In genomic region chr13:84745051-84745551, GRCh38 we compare ENCODE assay signal across 21 cellular contexts.
DNase-seq lines count a peak whose midpoint lies in the region; ATAC-seq, FAIRE-seq and TF ChIP-seq lines count a peak whose summit lies in the region.
"Had no signal": no experiment of that assay in that cellular context is flagged by ENCODE, and none has a peak within 500 bp of the region (broad histone marks: within the 10 kb centered on the region; RNA-seq: fewer than 3 reads in every experiment).

No MANE protein-coding gene starts in this region.

- ATAC-seq in K562: no peak
- no peak for ATAC-seq in SK-N-SH treated with all-trans-retinoic acid at 6 μM for 48 hours
- ATAC-seq: CD8-positive, alpha-beta T cell; GM12878 had no signal

- H3K36me3 Mint-ChIP-seq in endodermal cell (ENCODE audit: low read depth): no peaks in the 10 kb centered on the region
- H3K36me3 Mint-ChIP-seq: CD8-positive, alpha-beta T cell had no signal

- no peak overlapping the region for H3K4me2 ChIP-seq in K562 (ENCODE audit: insufficient read depth, low read length)
- H3K4me2 ChIP-seq: BLaER1 treated with 17β-estradiol and CSF1 and Interleukin-3, amounts not matched to agents 10 nM and 100 nM had no signal

- TF ChIP-seq EP300 in K562 (IDR thresholded peaks at IDR 0.05; ENCODE audit: low read length): no peak

- H3K9me3 ChIP-seq in K562 (replicated peaks; ENCODE audit: control insufficient read depth, insufficient read depth, low read depth, low read length) (no peaks in the 10 kb centered on the region), endodermal cell (ENCODE audit: control insufficient read depth, low read length) (no peaks in the 10 kb centered on the region)
- H3K9me3 ChIP-seq: BLaER1 treated with 17β-estradiol and CSF1 and Interleukin-3, amounts not matched to agents 10 nM and 100 nM; Caco-2 had no signal

- intact Hi-C loops in K562 (cut with micrococcal nuclease): no loop called here

- TF ChIP-seq CTCF in K562 (IDR thresholded peaks at IDR 0.05 in 2 of 3, conservative IDR thresholded peaks at IDR 0.05 in 1 of 3; ENCODE audit: insufficient read depth in 2 of 3, low read depth in 1 of 3, low read length in 3 of 3) (no peak), endodermal cell (conservative IDR thresholded peaks at IDR 0.05) (no peak)

- CTCF ChIA-PET in K562 (lab: Yijun Ruan, JAX; ENCODE audit: low intra/inter-chr PET ratio): no interaction called here

- 3% methylated on average over 4 of the region's 5 CpGs for WGBS in K562 (ENCODE audit: insufficient coverage, low coverage, missing lambda C conversion rate)
- 90 to 100% methylated on average over 3 of the region's 5 CpGs for WGBS in endodermal cell (ENCODE audit: insufficient coverage in 1 of 2, insufficient read length in 1 of 2), 2 experiments

- no peaks in the 10 kb centered on the region for H3K27me3 ChIP-seq in K562 (ENCODE audit: control insufficient read depth in 2 of 2, insufficient read depth in 2 of 2, low read length in 2 of 2)
- no peaks in the 10 kb centered on the region for H3K27me3 ChIP-seq in endodermal cell (ENCODE audit: control insufficient read depth, insufficient read depth, low read length, poor library complexity, severe bottlenecking)
- H3K27me3 ChIP-seq: BLaER1 treated with 17β-estradiol and CSF1 and Interleukin-3, amounts not matched to agents 10 nM and 100 nM had no signal

- no peak for DNase-seq in K562 (ENCODE audit: extremely low read depth in 1 of 4, low spot score in 3 of 4)
- DNase-seq in endodermal cell: no peak
- no peak for DNase-seq in NCI-H1092 (lab: John Stamatoyannopoulos, UW)
- DNase-seq: 8988T; AML-193; Caco-2; Calu3; CD4-positive, alpha-beta T cell; CD8-positive, alpha-beta T cell; DMS79 treated with DMSO at 0.1 percent for 48 hours; GDM1 had no signal

- H3K9me1 ChIP-seq in K562 (ENCODE audit: control insufficient read depth, insufficient read depth, low read length): no peaks in the 10 kb centered on the region

- FAIRE-seq in G401.6 (lab: Jason Lieb, UNC): peak; percentile 8
- FAIRE-seq in K562 (lab: Jason Lieb, UNC): peak; percentile 71
- FAIRE-seq: A204.1, D721Med, GM12878, GM12892, GM18507 had no signal

- no peak overlapping the region for H3K27ac ChIP-seq in K562 (ENCODE audit: extremely low read depth, low read depth, low read length)
- no peak overlapping the region for H3K27ac ChIP-seq in endodermal cell (ENCODE audit: low read depth, low read length)
- H3K27ac ChIP-seq: BLaER1 treated with 17β-estradiol and CSF1 and Interleukin-3, amounts not matched to agents 10 nM and 100 nM; C4-2B had no signal

- no TSS peak for BruUV-seq in K562 (replicated peaks; lab: Mats Ljungman, UMichigan)

- H3K4me3 ChIP-seq in K562 (no peak overlapping the region), endodermal cell (ENCODE audit: low read length) (no peak overlapping the region)
- H3K4me3 ChIP-seq: BLaER1 treated with 17β-estradiol and CSF1 and Interleukin-3, amounts not matched to agents 10 nM and 100 nM; GM12878 had no signal

- no peaks in the 10 kb centered on the region for H4K20me1 ChIP-seq in K562 (replicated peaks; ENCODE audit: control insufficient read depth, insufficient read depth, low read length)
- H4K20me1 ChIP-seq: BLaER1 treated with 17β-estradiol and CSF1 and Interleukin-3, amounts not matched to agents 10 nM and 100 nM had no signal

- POLR2A ChIA-PET in K562 (lab: Yijun Ruan, JAX): no interaction called here

- H3K4me1 ChIP-seq in K562 (replicated peaks in 1 of 2; ENCODE audit: control insufficient read depth in 2 of 2, insufficient read depth in 2 of 2, low read length in 2 of 2) (no peaks in the 10 kb centered on the region), endodermal cell (ENCODE audit: control insufficient read depth, insufficient read depth, low read length) (no peaks in the 10 kb centered on the region)
- H3K4me1 ChIP-seq: Caco-2 had no signal

- no peaks in the 10 kb centered on the region for H3K36me3 ChIP-seq in K562 (ENCODE audit: control insufficient read depth, insufficient read depth, low read length)
- H3K36me3 ChIP-seq in endodermal cell (ENCODE audit: control insufficient read depth, insufficient read depth, low read length): no peaks in the 10 kb centered on the region
- H3K36me3 ChIP-seq: BLaER1 treated with 17β-estradiol and CSF1 and Interleukin-3, amounts not matched to agents 10 nM and 100 nM had no signal

- H3K27ac Mint-ChIP-seq in endodermal cell: no peak overlapping the region
- H3K27ac Mint-ChIP-seq: B cell; CD4-positive, alpha-beta T cell; CD8-positive, alpha-beta T cell had no signal

- no peak for TF ChIP-seq RAD21 in K562 (CRISPR knock-in tag; conservative IDR thresholded peaks at IDR 0.05 in 1 of 2, IDR thresholded peaks at IDR 0.05 in 1 of 2)

- H3K9me3 Mint-ChIP-seq in endodermal cell: no peaks in the 10 kb centered on the region
- H3K9me3 Mint-ChIP-seq: CD4-positive, alpha-beta T cell; CD8-positive, alpha-beta T cell had no signal

- TF ChIP-seq POLR2A in K562 (conservative IDR thresholded peaks at IDR 0.05): no peak

- in situ Hi-C loops in K562 (cut with MboI): no loop called here

- H2AFZ ChIP-seq in K562 (ENCODE audit: low read depth, low read length): no peak overlapping the region

- H3K9ac ChIP-seq in K562 (ENCODE audit: insufficient read depth in 1 of 2, low read depth in 2 of 2, low read length in 2 of 2) (no peak overlapping the region), endodermal cell (ENCODE audit: extremely low read depth, low read length, poor library complexity, severe bottlenecking) (no peak overlapping the region)
- H3K9ac ChIP-seq: BLaER1 treated with 17β-estradiol and CSF1 and Interleukin-3, amounts not matched to agents 10 nM and 100 nM had no signal

- no peak overlapping the region for H3K4me3 Mint-ChIP-seq in endodermal cell
- H3K4me3 Mint-ChIP-seq: B cell; CD4-positive, alpha-beta T cell; CD8-positive, alpha-beta T cell had no signal

- no peaks in the 10 kb centered on the region for H3K4me1 Mint-ChIP-seq in endodermal cell
- H3K4me1 Mint-ChIP-seq: B cell had no signal

- H3K27me3 Mint-ChIP-seq in endodermal cell (ENCODE audit: insufficient read depth): peaks cover 2% of the 10 kb centered on the region
- H3K27me3 Mint-ChIP-seq: B cell; CD4-positive, alpha-beta T cell had no signal

- no peaks in the 10 kb centered on the region for H3K79me2 ChIP-seq in K562 (ENCODE audit: control insufficient read depth, insufficient read depth, low read length)

TF ChIP-seq in K562, 482 proteins besides CTCF, POLR2A, EP300 and RAD21:
- TF ChIP-seq HNRNPL (IDR thresholded peaks at IDR 0.05; ENCODE audit: low read depth, low read length) (no peak), MYNN (IDR thresholded peaks at IDR 0.05) (no peak), MYNN (CRISPR knock-in tag; IDR thresholded peaks at IDR 0.05) (no peak), ZBTB8A (IDR thresholded peaks at IDR 0.05; ENCODE audit: partially characterized antibody) (no peak), ETV6 (IDR thresholded peaks at IDR 0.05; ENCODE audit: borderline replicate concordance in 1 of 2, low read depth in 2 of 2, low read length in 1 of 2) (no peak), ETV6 (CRISPR knock-in tag; IDR thresholded peaks at IDR 0.05; ENCODE audit: borderline replicate concordance) (no peak), ZNF121 (CRISPR knock-in tag; conservative IDR thresholded peaks at IDR 0.05) (no peak)
- TF ChIP-seq, protein P1, sequence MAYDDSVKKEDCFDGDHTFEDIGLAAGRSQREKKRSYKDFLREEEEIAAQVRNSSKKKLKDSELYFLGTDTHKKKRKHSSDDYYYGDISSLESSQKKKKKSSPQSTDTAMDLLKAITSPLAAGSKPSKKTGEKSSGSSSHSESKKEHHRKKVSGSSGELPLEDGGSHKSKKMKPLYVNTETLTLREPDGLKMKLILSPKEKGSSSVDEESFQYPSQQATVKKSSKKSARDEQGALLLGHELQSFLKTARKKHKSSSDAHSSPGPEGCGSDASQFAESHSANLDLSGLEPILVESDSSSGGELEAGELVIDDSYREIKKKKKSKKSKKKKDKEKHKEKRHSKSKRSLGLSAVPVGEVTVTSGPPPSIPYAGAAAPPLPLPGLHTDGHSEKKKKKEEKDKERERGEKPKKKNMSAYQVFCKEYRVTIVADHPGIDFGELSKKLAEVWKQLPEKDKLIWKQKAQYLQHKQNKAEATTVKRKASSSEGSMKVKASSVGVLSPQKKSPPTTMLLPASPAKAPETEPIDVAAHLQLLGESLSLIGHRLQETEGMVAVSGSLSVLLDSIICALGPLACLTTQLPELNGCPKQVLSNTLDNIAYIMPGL (CRISPR knock-in tag; IDR thresholded peaks at IDR 0.05): no peak

TF ChIP-seq in SK-N-SH treated with all-trans-retinoic acid at 6 μM for 48 hours, 23 proteins besides CTCF, POLR2A, EP300 and RAD21:
- TF ChIP-seq ZNF565 (CRISPR knock-in tag; conservative IDR thresholded peaks at IDR 0.05; ENCODE audit: low read depth) (no peak), CSDC2 (CRISPR knock-in tag; IDR thresholded peaks at IDR 0.05) (no peak)
